In genomic region chr13:84121456-84121855, GRCh38 we compare ENCODE assay signal across 15 cellular contexts.
DNase-seq lines count a peak whose midpoint lies in the region; ATAC-seq, FAIRE-seq and TF ChIP-seq lines count a peak whose summit lies in the region.
"Had no signal": no experiment of that assay in that cellular context is flagged by ENCODE, and none has a peak within 500 bp of the region (broad histone marks: within the 10 kb centered on the region; RNA-seq: fewer than 3 reads in every experiment).

No MANE protein-coding gene starts in this region.

- H3K27me3 ChIP-seq in BLaER1 (no peaks in the 10 kb centered on the region), brain microvascular endothelial cell (replicated peaks) (no peaks in the 10 kb centered on the region), PC-3 (ENCODE audit: low read length) (no peaks in the 10 kb centered on the region)

- BruUV-seq in PC-3 (replicated peaks; lab: Mats Ljungman, UMichigan) = no TSS peak

- H3K4me3 ChIP-seq in BLaER1 = no peak overlapping the region
- no peak overlapping the region for H3K4me3 ChIP-seq in brain microvascular endothelial cell (ENCODE audit: low read depth, low read length)
- H3K4me3 ChIP-seq in PC-3 (ENCODE audit: low read length) = no peak overlapping the region

- no peaks in the 10 kb centered on the region for H3K79me2 ChIP-seq in PC-3 (ENCODE audit: low read length)

- POLR2A ChIA-PET in PC-3 (lab: Charles Lee; ENCODE audit: unreplicated experiment) = no interaction called here

- no peaks in the 10 kb centered on the region for H3K9me3 Mint-ChIP-seq in mesothelial cell of epicardium

- peaks cover 15% of the 10 kb centered on the region for H3K4me1 Mint-ChIP-seq in mesothelial cell of epicardium

- H3F3A ChIP-seq in PC-3 (ENCODE audit: low read length, unreplicated experiment) = no peaks in the 10 kb centered on the region

- no peak overlapping the region for H3K4me3 Mint-ChIP-seq in mesothelial cell of epicardium

- no peaks in the 10 kb centered on the region for H3K9me3 ChIP-seq in BLaER1
- no peaks in the 10 kb centered on the region for H3K9me3 ChIP-seq in PC-3 (ENCODE audit: low read length)

- peak overlapping the region; percentile 77 for H3K27ac Mint-ChIP-seq in mesothelial cell of epicardium

- in situ Hi-C loops in brain microvascular endothelial cell (cut with HindIII; ENCODE audit: low pct_ligation_motif_present, low sequenced_read_pairs) = no loop called here

- H3K9me2 ChIP-seq in PC-3 (replicated peaks; ENCODE audit: low read length) = no peaks in the 10 kb centered on the region

- CTCF ChIA-PET in PC-3 (lab: Charles Lee) = no interaction called here

- TF ChIP-seq CTCF in brain microvascular endothelial cell (IDR thresholded peaks at IDR 0.05; ENCODE audit: low read depth, low read length, missing control alignments) (no peak), mesothelial cell of epicardium (IDR thresholded peaks at IDR 0.05; ENCODE audit: unreplicated experiment) (no peak), PC-3 (conservative IDR thresholded peaks at IDR 0.05; ENCODE audit: low read depth, low read length) (no peak)

- H3K36me3 ChIP-seq in BLaER1 (no peaks in the 10 kb centered on the region), brain microvascular endothelial cell (replicated peaks) (no peaks in the 10 kb centered on the region), PC-3 (ENCODE audit: low read depth, low read length) (no peaks in the 10 kb centered on the region)
- H3K36me3 ChIP-seq: WERI-Rb-1 had no signal

- no peaks in the 10 kb centered on the region for H4K20me1 ChIP-seq in BLaER1
- H4K20me1 ChIP-seq in PC-3 (ENCODE audit: low read length) = no peaks in the 10 kb centered on the region

- ATAC-seq in sciatic nerve = no peak
- ATAC-seq in PC-3 = no peak

- intact Hi-C loops in sciatic nerve (cut with DNase I) (no loop called here), PC-3 (cut with micrococcal nuclease) (no loop called here)

- FAIRE-seq in HTR-8/SVneo (lab: Jason Lieb, UNC) (no peak), frontal cortex (lab: Jason Lieb, UNC) (no peak)
- FAIRE-seq: GM12891 had no signal

- H3K9ac ChIP-seq in BLaER1 (no peak overlapping the region), PC-3 (ENCODE audit: low read length) (no peak overlapping the region)

- H3K27ac ChIP-seq in BLaER1 (no peak overlapping the region), brain microvascular endothelial cell (no peak overlapping the region), PC-3 (ENCODE audit: low read length) (no peak overlapping the region)
- H3K27ac ChIP-seq: WERI-Rb-1 had no signal

- H3K4me1 ChIP-seq in BLaER1 (peaks cover 6% of the 10 kb centered on the region), PC-3 (ENCODE audit: insufficient read depth, low read length) (no peaks in the 10 kb centered on the region)

- H3K36me3 Mint-ChIP-seq in mesothelial cell of epicardium = no peaks in the 10 kb centered on the region

- H3K27me3 Mint-ChIP-seq in mesothelial cell of epicardium (ENCODE audit: low read depth) = no peaks in the 10 kb centered on the region

- H2AFZ ChIP-seq in PC-3 (ENCODE audit: low read length) = no peak overlapping the region

- DNase-seq in HTR-8/SVneo (ENCODE audit: insufficient read length, low spot score) (peak; percentile 0), brain microvascular endothelial cell (peak; percentile 6), mesothelial cell of epicardium (ENCODE audit: low spot score in 2 of 2, unreplicated experiment in 2 of 2) (no peak), frontal cortex (ENCODE audit: low spot score in 2 of 2) (no peak), sciatic nerve (ENCODE audit: low spot score) (no peak), PC-3 (no peak)
- DNase-seq in stimulated activated CD4-positive, alpha-beta T cell treated with anti-CD3 and anti-CD28 coated beads, Interleukin-12 subunit alpha, Interleukin-12 subunit beta, amount 100 ng/mL, for 4 hours = no peak
- DNase-seq: activated naive CD4-positive, alpha-beta T cell; C1 segment of cervical spinal cord; caudate nucleus; head of caudate nucleus; OCI-M1; WERI-Rb-1 had no signal

- H3K4me2 ChIP-seq in BLaER1 = peak overlapping the region; percentile 24; the same call in 1 of the 2 replicates
- no peak overlapping the region for H3K4me2 ChIP-seq in PC-3 (ENCODE audit: low read length)

Comparison
In these comparisons a context has a peak if more than half of its experiments do, and no peak if none do; other contexts are left out.
1. DNase-seq: peak in HTR-8/SVneo (single experiment) and brain microvascular endothelial cell (single experiment); none in mesothelial cell of epicardium (0 of 2), stimulated activated CD4-positive, alpha-beta T cell treated with anti-CD3 and anti-CD28 coated beads, Interleukin-12 subunit alpha, Interleukin-12 subunit beta, amount 100 ng/mL, for 4 hours (single experiment), frontal cortex (0 of 2), sciatic nerve (single experiment) and PC-3 (single experiment).